ENCODE assay signal across 12 cellular contexts in the genomic region with DNA sequence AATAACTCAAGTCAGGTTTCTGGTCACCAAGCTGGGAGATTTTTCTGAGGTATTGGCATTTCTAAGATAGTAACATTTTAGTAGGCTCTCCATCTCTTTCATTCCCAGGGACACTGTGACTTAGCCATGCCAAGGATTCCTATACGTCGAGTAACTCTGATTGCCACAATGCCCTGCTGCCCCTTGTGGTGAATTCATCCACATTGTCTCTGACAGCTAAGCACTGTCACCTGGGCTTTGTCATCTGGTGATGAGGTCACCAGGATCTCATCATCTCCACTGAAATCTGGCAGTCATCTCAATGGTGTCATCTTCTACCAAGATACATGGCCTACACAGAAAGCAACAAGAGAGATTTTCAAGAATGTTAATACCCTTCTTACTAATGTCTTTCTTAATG.
DNase-seq lines count a peak whose midpoint lies in the region; ATAC-seq and TF ChIP-seq lines count a peak whose summit lies in the region.
"Had no signal": no experiment of that assay in that cellular context is flagged by ENCODE, and none has a peak within 500 bp of the region (broad histone marks: within the 10 kb centered on the region; RNA-seq: fewer than 3 reads in every experiment).

No MANE protein-coding gene starts in this region.

- H4K5ac ChIP-seq in H9 (ENCODE audit: insufficient read length, low read depth, low read length), result no peak overlapping the region

- H3K4me2 ChIP-seq in H9 (ENCODE audit: insufficient read depth, insufficient read length, low read length), result no peak overlapping the region
- no peak overlapping the region for H3K4me2 ChIP-seq in SK-N-SH

- no peak overlapping the region for H4K8ac ChIP-seq in H9 (replicated peaks; ENCODE audit: insufficient read length, low read depth, low read length)

- H3K9ac ChIP-seq in H9 (ENCODE audit: extremely low read depth, insufficient read length, low read length) (no peak overlapping the region), SK-N-SH (no peak overlapping the region)

- H3K4me1 Mint-ChIP-seq in H9, result no peaks in the 10 kb centered on the region

- no peak overlapping the region for H4K91ac ChIP-seq in H9 (ENCODE audit: insufficient read length, low read depth, low read length)

- no peak overlapping the region for H3K4me3 Mint-ChIP-seq in H9
- H3K4me3 Mint-ChIP-seq: dendritic cell treated with granulocyte-macrophage colony-stimulating factor and Interleukin-4, amounts not matched to agents 40 ng/mL and 50 ng/mL, for 4 days had no signal

- no peak overlapping the region for H3K14ac ChIP-seq in H9 (ENCODE audit: insufficient read depth, low read length)

- intact Hi-C loops in adrenal gland (cut with DNase I), result no loop called here

- H3K36me3 ChIP-seq in SK-N-SH (replicated peaks in 1 of 2; ENCODE audit: control insufficient read depth in 1 of 2, insufficient read depth in 2 of 2, low read length in 1 of 2) (no peaks in the 10 kb centered on the region), adrenal gland (replicated peaks in 1 of 2) (no peaks in the 10 kb centered on the region)
- H3K36me3 ChIP-seq: thoracic aorta had no signal

- H2BK20ac ChIP-seq in H9 (ENCODE audit: low read depth, low read length, poor library complexity, severe bottlenecking), result no peak overlapping the region

- no peaks in the 10 kb centered on the region for H3K9me3 ChIP-seq in H9 (ENCODE audit: control insufficient read depth, low read depth, low read length)
- no peaks in the 10 kb centered on the region for H3K9me3 ChIP-seq in SK-N-SH
- no peaks in the 10 kb centered on the region for H3K9me3 ChIP-seq in adrenal gland (replicated peaks in 1 of 3)
- H3K9me3 ChIP-seq: thoracic aorta had no signal

- no peaks in the 10 kb centered on the region for H3K9me2 ChIP-seq in SK-N-SH

- no peak overlapping the region for H3T11ph ChIP-seq in H9 (ENCODE audit: low read length)

- ATAC-seq in GM18873 (IDR thresholded peaks at IDR 0.05; ENCODE audit: low FRiP score, unreplicated experiment), result no peak

- TF ChIP-seq POLR2A in adrenal gland (IDR thresholded peaks at IDR 0.05), result no peak

- TF ChIP-seq RAD21 in SK-N-SH (IDR thresholded peaks at IDR 0.05; ENCODE audit: low read length), result no peak

- H3K79me2 ChIP-seq in H9 (ENCODE audit: insufficient read depth, low read length), result no peaks in the 10 kb centered on the region
- no peaks in the 10 kb centered on the region for H3K79me2 ChIP-seq in SK-N-SH (ENCODE audit: insufficient read depth)

- no peak overlapping the region for H2BK120ac ChIP-seq in H9 (ENCODE audit: low read depth, low read length, poor library complexity, severe bottlenecking)

- H2AK5ac ChIP-seq in H9 (ENCODE audit: insufficient read length, low read length), result no peak overlapping the region

- DNase-seq in AG09309 (ENCODE audit: low read depth) (no peak), H9 (peak; percentile 64), SK-N-SH (no peak), hepatic stellate cell (ENCODE audit: low spot score) (peak; percentile 11), NCI-H1436 (lab: John Stamatoyannopoulos, UW) (no peak), adrenal gland (no peak), SHP77 (lab: John Stamatoyannopoulos, UW) (no peak)
- DNase-seq: COR-L47, NCI-H510A had no signal

- H2AFZ ChIP-seq in H9 (ENCODE audit: low read length), result no peak overlapping the region
- H2AFZ ChIP-seq in SK-N-SH (ENCODE audit: low read depth), result no peak overlapping the region

- H3K4me3 ChIP-seq in AG09309 (ENCODE audit: control insufficient read depth, low read depth, low read length), result no peak overlapping the region
- no peak overlapping the region for H3K4me3 ChIP-seq in SK-N-SH (ENCODE audit: low read depth in 2 of 2, low read length in 1 of 2)
- peak overlapping the region in 1 of 4 donors; percentile 4 for H3K4me3 ChIP-seq in adrenal gland
- H3K4me3 ChIP-seq: thoracic aorta had no signal

- no peak overlapping the region for H2BK12ac ChIP-seq in H9 (ENCODE audit: insufficient read length, low read depth, low read length)

- no peak overlapping the region for H3K27ac Mint-ChIP-seq in H9
- H3K27ac Mint-ChIP-seq: dendritic cell treated with granulocyte-macrophage colony-stimulating factor and Interleukin-4, amounts not matched to agents 40 ng/mL and 50 ng/mL, for 4 days had no signal

- no peak for TF ChIP-seq EP300 in SK-N-SH (IDR thresholded peaks at IDR 0.05; ENCODE audit: borderline replicate concordance in 1 of 2, low read depth in 1 of 2, low read length in 1 of 2)

- H3K9me3 Mint-ChIP-seq in H9, result peaks cover 5 to 7% of the 10 kb centered on the region in 2 experiments; a peak in 4 of 5 replicates

- H3K27me3 ChIP-seq in H9 (ENCODE audit: insufficient read depth, low read length) (no peaks in the 10 kb centered on the region; the same call in 1 of the 2 replicates), SK-N-SH (ENCODE audit: insufficient read depth) (no peaks in the 10 kb centered on the region), adrenal gland (no peaks in the 10 kb centered on the region)

- CTCF ChIA-PET in SK-N-SH (lab: Yijun Ruan, JAX), result no interaction called here

- H2BK15ac ChIP-seq in H9 (ENCODE audit: low read depth, low read length), result no peak overlapping the region

- no peak overlapping the region for H3K23ac ChIP-seq in H9 (ENCODE audit: insufficient read length, low read depth, low read length)

- H3K27me3 Mint-ChIP-seq in H9 (ENCODE audit: low read depth), result no peaks in the 10 kb centered on the region
- H3K27me3 Mint-ChIP-seq: dendritic cell treated with granulocyte-macrophage colony-stimulating factor and Interleukin-4, amounts not matched to agents 40 ng/mL and 50 ng/mL, for 4 days had no signal

- POLR2A ChIA-PET in SK-N-SH (lab: Yijun Ruan, JAX), result no interaction called here

- H3K56ac ChIP-seq in H9 (ENCODE audit: insufficient read length, low read depth, low read length), result no peak overlapping the region

- no peaks in the 10 kb centered on the region for H4K20me1 ChIP-seq in H9 (ENCODE audit: control insufficient read depth, insufficient read depth, insufficient read length)
- no peaks in the 10 kb centered on the region for H4K20me1 ChIP-seq in SK-N-SH (ENCODE audit: insufficient read depth)

- TF ChIP-seq CTCF in AG09309 (IDR thresholded peaks at IDR 0.05; ENCODE audit: control insufficient read depth, insufficient read depth, low read depth, low read length, missing control alignments), result peak; percentile 17
- TF ChIP-seq CTCF in H9 (conservative IDR thresholded peaks at IDR 0.05), result peak; percentile 54
- TF ChIP-seq CTCF in SK-N-SH (IDR thresholded peaks at IDR 0.05), result no peak; the same call in 1 of the 2 replicates
- no peak for TF ChIP-seq CTCF in adrenal gland (IDR thresholded peaks at IDR 0.05)

- no peak overlapping the region for H3K18ac ChIP-seq in H9 (ENCODE audit: insufficient read length, low read depth, low read length)

- H3K79me1 ChIP-seq in H9 (ENCODE audit: insufficient read depth, low read depth, low read length, poor library complexity, severe bottlenecking), result no peaks in the 10 kb centered on the region

- H3K23me2 ChIP-seq in H9 (ENCODE audit: insufficient read length, low read depth, low read length, poor library complexity, severe bottlenecking), result no peaks in the 10 kb centered on the region

- no peak overlapping the region for H2BK5ac ChIP-seq in H9 (ENCODE audit: insufficient read length, low read length)

- no CpG with 5 or more reads among the region's 2 CpGs for WGBS in H9 (ENCODE audit: extremely low coverage, insufficient read length, low lambda C conversion rate)
- WGBS in SK-N-SH (ENCODE audit: low lambda C conversion rate), result 15% methylated on average over 2 of the region's 2 CpGs
- WGBS in adrenal gland, 4 donors, result 62 to 71% (median 68%) methylated on average over 2 of the region's 2 CpGs

- no peaks in the 10 kb centered on the region for H3K4me1 ChIP-seq in H9 (ENCODE audit: insufficient read depth, low read length)
- no peaks in the 10 kb centered on the region for H3K4me1 ChIP-seq in SK-N-SH (ENCODE audit: control insufficient read depth in 1 of 2, insufficient read depth in 2 of 2, low read depth in 1 of 2, low read length in 1 of 2)
- no peaks in the 10 kb centered on the region for H3K4me1 ChIP-seq in adrenal gland (replicated peaks in 1 of 2)

- no peaks in the 10 kb centered on the region for H3F3A ChIP-seq in SK-N-SH (replicated peaks; ENCODE audit: insufficient read depth)

- no peak overlapping the region for H3K4ac ChIP-seq in H9 (ENCODE audit: low read depth, low read length)

- peaks cover 0 to 8% (median 0%) of the 10 kb centered on the region in 3 experiments; a peak in 3 of 7 replicates for H3K36me3 Mint-ChIP-seq in H9 (ENCODE audit: insufficient read depth in 1 of 3, low read depth in 3 of 3)

- H3K27ac ChIP-seq in H9 (ENCODE audit: insufficient read length, low read depth, low read length) (no peak overlapping the region), SK-N-SH (ENCODE audit: low read depth in 2 of 2, low read length in 1 of 2) (no peak overlapping the region), adrenal gland (no peak overlapping the region)
- H3K27ac ChIP-seq: thoracic aorta had no signal

TF ChIP-seq in SK-N-SH, 30 proteins besides CTCF, POLR2A, EP300 and RAD21:
- peak; percentile 16; the same call in 1 of the 2 replicates for TF ChIP-seq TCF12 (IDR thresholded peaks at IDR 0.05)
- TF ChIP-seq, protein P1, sequence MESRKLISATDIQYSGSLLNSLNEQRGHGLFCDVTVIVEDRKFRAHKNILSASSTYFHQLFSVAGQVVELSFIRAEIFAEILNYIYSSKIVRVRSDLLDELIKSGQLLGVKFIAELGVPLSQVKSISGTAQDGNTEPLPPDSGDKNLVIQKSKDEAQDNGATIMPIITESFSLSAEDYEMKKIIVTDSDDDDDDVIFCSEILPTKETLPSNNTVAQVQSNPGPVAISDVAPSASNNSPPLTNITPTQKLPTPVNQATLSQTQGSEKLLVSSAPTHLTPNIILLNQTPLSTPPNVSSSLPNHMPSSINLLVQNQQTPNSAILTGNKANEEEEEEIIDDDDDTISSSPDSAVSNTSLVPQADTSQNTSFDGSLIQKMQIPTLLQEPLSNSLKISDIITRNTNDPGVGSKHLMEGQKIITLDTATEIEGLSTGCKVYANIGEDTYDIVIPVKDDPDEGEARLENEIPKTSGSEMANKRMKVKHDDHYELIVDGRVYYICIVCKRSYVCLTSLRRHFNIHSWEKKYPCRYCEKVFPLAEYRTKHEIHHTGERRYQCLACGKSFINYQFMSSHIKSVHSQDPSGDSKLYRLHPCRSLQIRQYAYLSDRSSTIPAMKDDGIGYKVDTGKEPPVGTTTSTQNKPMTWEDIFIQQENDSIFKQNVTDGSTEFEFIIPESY (IDR thresholded peaks at IDR 0.05; ENCODE audit: borderline replicate concordance, low read depth), result no peak
TF ChIP-seq in SK-N-SH: peak in this region for 1.

Comparison
In these comparisons a context has a peak if more than half of its experiments do, and no peak if none do; other contexts are left out.
1. DNase-seq: peak in H9 (single experiment) and hepatic stellate cell (single experiment); none in AG09309 (single experiment), SK-N-SH (single experiment), NCI-H1436 (single experiment), adrenal gland (0 of 7) and SHP77 (0 of 2).
2. CTCF ChIP-seq: peak in AG09309 (single experiment) and H9 (single experiment); none in SK-N-SH (single experiment) and adrenal gland (0 of 6).